Comparison of ENCODE assay signal across 8 cellular contexts in the genomic region with DNA sequence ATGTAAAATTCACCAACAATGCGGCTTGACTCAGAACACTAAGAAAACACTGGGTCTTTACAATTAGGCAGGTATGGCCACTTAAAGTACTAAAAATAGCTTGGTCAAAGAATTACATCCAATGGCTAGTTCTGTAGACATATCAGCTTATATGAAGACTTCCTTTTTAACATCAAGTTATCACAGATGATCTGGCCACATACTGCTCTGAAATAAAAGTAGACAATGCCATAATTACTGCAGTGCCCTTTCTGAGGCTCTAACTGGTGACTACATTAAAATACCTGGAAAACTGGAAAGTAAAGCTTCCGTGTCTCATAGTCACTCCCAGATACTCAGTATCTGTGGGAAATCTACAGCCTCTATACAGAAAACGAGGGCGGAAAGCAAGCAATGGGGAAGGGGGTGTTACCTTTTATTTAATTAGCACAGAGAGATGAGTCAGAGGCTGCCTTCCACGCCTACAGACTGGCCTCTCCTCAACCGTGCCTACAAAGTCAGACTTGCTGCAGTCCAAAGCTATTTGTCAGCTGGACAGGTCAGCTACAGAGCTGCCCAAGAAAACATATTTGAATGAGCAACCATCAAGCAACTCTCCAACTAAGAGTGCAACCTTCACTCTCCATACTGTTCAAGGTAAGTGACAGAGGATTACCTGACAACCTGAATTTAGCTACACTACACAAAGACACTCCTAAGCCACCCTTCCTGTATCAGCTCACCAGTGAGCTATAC. TPM values are rescaled to one million over a fixed set of nuclear protein-coding genes. Genes with fewer than 3 reads are reported as not detected.
DNase-seq lines count a peak whose midpoint lies in the region; ATAC-seq and TF ChIP-seq lines count a peak whose summit lies in the region.

No MANE protein-coding gene starts in this region.

- peak overlapping the region; percentile 45 for H3K4me3 Mint-ChIP-seq in stimulated activated effector memory CD8-positive, alpha-beta T cell treated with anti-CD3 and anti-CD28 coated beads, Interleukin-12 subunit alpha, Interleukin-12 subunit beta, amount 100 ng/mL, for 72 hours

- intact Hi-C loops in body of pancreas (cut with DNase I): no loop called here

- peaks cover 7% of the 10 kb centered on the region for H3K36me3 Mint-ChIP-seq in stimulated activated effector memory CD8-positive, alpha-beta T cell treated with anti-CD3 and anti-CD28 coated beads, Interleukin-12 subunit alpha, Interleukin-12 subunit beta, amount 100 ng/mL, for 72 hours

- H3K9me3 ChIP-seq in body of pancreas: peaks cover 0 to 2% (median 0%) of the 10 kb centered on the region in 3 donors

- ATAC-seq in GM21360 (IDR thresholded peaks at IDR 0.05; ENCODE audit: unreplicated experiment) (peak; percentile 65), HG03575 (IDR thresholded peaks at IDR 0.05; ENCODE audit: extremely low read depth, insufficient number of reproducible peaks, low FRiP score, unreplicated experiment) (peak; percentile 81), SK-N-SH treated with all-trans-retinoic acid at 6 μM for 48 hours (peak; percentile 98), body of pancreas (peak; percentile 90)
- peak; percentile 90 for ATAC-seq in stimulated activated effector memory CD8-positive, alpha-beta T cell treated with anti-CD3 and anti-CD28 coated beads, Interleukin-12 subunit alpha, Interleukin-12 subunit beta, amount 100 ng/mL, for 72 hours

- H3K4me1 Mint-ChIP-seq in stimulated activated effector memory CD8-positive, alpha-beta T cell treated with anti-CD3 and anti-CD28 coated beads, Interleukin-12 subunit alpha, Interleukin-12 subunit beta, amount 100 ng/mL, for 72 hours: peaks cover 47% of the 10 kb centered on the region

- H3K27me3 ChIP-seq in body of pancreas: no peaks in the 10 kb centered on the region

- peak; percentile 87 for DNase-seq in CD1c-positive myeloid dendritic cell (ENCODE audit: extremely low spot score)
- DNase-seq in body of pancreas: peak; percentile 58 to 85 (median 72)
- DNase-seq in islet precursor cell: peak; percentile 97
- no peak for DNase-seq in stimulated activated effector memory CD8-positive, alpha-beta T cell treated with anti-CD3 and anti-CD28 coated beads, Interleukin-12 subunit alpha, Interleukin-12 subunit beta, amount 100 ng/mL, for 72 hours (ENCODE audit: low spot score in 2 of 2)
- no peak for DNase-seq in NCI-H524 (lab: John Stamatoyannopoulos, UW)

- no peak overlapping the region for H3K4me3 ChIP-seq in body of pancreas

- peak overlapping the region; percentile 29 for H3K27ac Mint-ChIP-seq in stimulated activated effector memory CD8-positive, alpha-beta T cell treated with anti-CD3 and anti-CD28 coated beads, Interleukin-12 subunit alpha, Interleukin-12 subunit beta, amount 100 ng/mL, for 72 hours

- WGBS in body of pancreas, 2 donors: 10 to 15% methylated on average over 6 of the region's 6 CpGs

- TF ChIP-seq CTCF in body of pancreas (IDR thresholded peaks at IDR 0.05): no peak

- peak in 2 of 3 donors; percentile 30 to 40 for TF ChIP-seq POLR2A in body of pancreas (IDR thresholded peaks at IDR 0.05)

- no peaks in the 10 kb centered on the region for H3K36me3 ChIP-seq in body of pancreas (replicated peaks in 1 of 2; ENCODE audit: insufficient read depth in 1 of 2, low read depth in 2 of 2)

- H3K27ac ChIP-seq in body of pancreas: peak overlapping the region; percentile 45 to 79 (median 59)

- peaks cover 5% of the 10 kb centered on the region for H3K9me3 Mint-ChIP-seq in stimulated activated effector memory CD8-positive, alpha-beta T cell treated with anti-CD3 and anti-CD28 coated beads, Interleukin-12 subunit alpha, Interleukin-12 subunit beta, amount 100 ng/mL, for 72 hours

- peaks cover 32% of the 10 kb centered on the region for H3K4me1 ChIP-seq in body of pancreas

TF ChIP-seq in SK-N-SH treated with all-trans-retinoic acid at 6 μM for 48 hours, 23 proteins besides CTCF, POLR2A, EP300 and RAD21:
- TF ChIP-seq ESRRG (CRISPR knock-in tag; IDR thresholded peaks at IDR 0.05) (no peak), ZFP3 (CRISPR knock-in tag; IDR thresholded peaks at IDR 0.05) (no peak), ZFP30 (CRISPR knock-in tag; IDR thresholded peaks at IDR 0.05) (no peak), PPARA (CRISPR knock-in tag; IDR thresholded peaks at IDR 0.05; ENCODE audit: borderline replicate concordance) (no peak), TSHZ2 (CRISPR knock-in tag; IDR thresholded peaks at IDR 0.05) (no peak), ISL1 (CRISPR knock-in tag; IDR thresholded peaks at IDR 0.05) (peak; percentile 34)

RNA-seq across cellular contexts. Expression of gene SERINC5, which starts 8.7 kb away (rescaled TPM):
- total RNA-seq in body of pancreas: 10 to 100 TPM; 23.3 to 26.7 TPM

Comparison
In these comparisons a context has a peak if more than half of its experiments do, and no peak if none do; other contexts are left out.
1. DNase-seq: peak in CD1c-positive myeloid dendritic cell (single experiment), body of pancreas (4 of 4) and islet precursor cell (single experiment); none in stimulated activated effector memory CD8-positive, alpha-beta T cell treated with anti-CD3 and anti-CD28 coated beads, Interleukin-12 subunit alpha, Interleukin-12 subunit beta, amount 100 ng/mL, for 72 hours (0 of 2) and NCI-H524 (0 of 2).
2. Peak in every context shown above with its lines, with median percentiles within 50 percentile points of each other: ATAC-seq.